8 cellular contexts compared by ENCODE assay signal in the genomic region with DNA sequence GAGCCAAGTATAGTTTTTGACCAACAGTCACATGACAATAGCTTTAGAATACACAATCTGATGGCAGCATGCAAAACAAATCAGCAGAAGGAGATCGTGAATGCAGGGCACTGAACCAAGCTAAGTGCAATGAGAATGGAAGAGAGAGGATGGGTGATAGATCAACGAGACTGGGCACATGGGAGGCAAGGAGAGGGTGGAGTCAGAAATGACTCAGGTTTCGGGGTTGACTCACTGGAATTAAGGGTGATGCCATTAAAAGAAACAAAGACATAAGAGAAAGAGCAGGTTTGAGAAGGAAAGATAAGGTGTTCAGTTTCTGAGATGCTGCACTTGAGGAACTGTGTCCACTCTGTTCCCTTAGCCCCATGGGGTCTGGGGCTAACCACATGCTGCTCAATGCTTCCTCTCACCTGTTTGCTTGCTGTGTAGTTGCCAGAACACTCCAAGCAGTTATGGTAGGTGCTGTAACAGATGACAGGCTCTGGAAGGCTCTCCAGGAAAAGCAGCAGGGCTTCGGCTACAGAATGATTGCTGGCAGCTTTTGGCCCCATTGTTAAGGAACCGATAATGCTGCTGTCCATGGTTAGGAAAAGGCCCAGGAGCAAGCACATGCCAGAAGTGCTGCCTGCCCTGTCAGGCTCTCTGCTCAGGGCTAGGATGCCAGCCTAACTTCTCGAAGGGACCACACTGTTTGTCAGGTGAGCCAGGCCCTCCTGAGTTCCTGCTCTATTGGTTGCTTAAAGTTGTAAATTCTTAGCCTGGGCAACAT.
DNase-seq lines count a peak whose midpoint lies in the region; ATAC-seq and TF ChIP-seq lines count a peak whose summit lies in the region.
"Had no signal": no experiment of that assay in that cellular context is flagged by ENCODE, and none has a peak within 500 bp of the region (broad histone marks: within the 10 kb centered on the region; RNA-seq: fewer than 3 reads in every experiment).

No MANE protein-coding gene starts in this region.

- no peak overlapping the region for H3K4me3 ChIP-seq in astrocyte of the spinal cord (ENCODE audit: low read depth, low read length)

- DNase-seq in GM03348 (ENCODE audit: low spot score): peak; percentile 47
- peak; percentile 24 for DNase-seq in NCI-H226
- peak; percentile 22 for DNase-seq in astrocyte of the spinal cord (ENCODE audit: low read depth, low spot score)
- DNase-seq in stimulated activated CD4-positive, alpha-beta T cell treated with anti-CD3 and anti-CD28 coated beads, Interleukin-2, amount 100 ng/mL, for 48 hours: peak; percentile 18 to 23
- no peak for DNase-seq in DMS53 treated with DMSO at 0.1 percent for 48 hours (lab: John Stamatoyannopoulos, UW; ENCODE audit: unreplicated experiment)
- no peak for DNase-seq in NCI-H1930 (lab: John Stamatoyannopoulos, UW)
- DNase-seq: KG1 had no signal

- in situ Hi-C loops in astrocyte of the spinal cord (cut with HindIII; ENCODE audit: low sequenced_read_pairs): no loop called here

- ATAC-seq in HG02759 (IDR thresholded peaks at IDR 0.05; ENCODE audit: unreplicated experiment): no peak

- TF ChIP-seq CTCF in astrocyte of the spinal cord (IDR thresholded peaks at IDR 0.05; ENCODE audit: low read depth, low read length): no peak

Comparison
In these comparisons a context has a peak if more than half of its experiments do, and no peak if none do; other contexts are left out.
1. DNase-seq: peak in GM03348 (single experiment), NCI-H226 (single experiment), astrocyte of the spinal cord (single experiment) and stimulated activated CD4-positive, alpha-beta T cell treated with anti-CD3 and anti-CD28 coated beads, Interleukin-2, amount 100 ng/mL, for 48 hours (2 of 2); none in DMS53 treated with DMSO at 0.1 percent for 48 hours (single experiment) and NCI-H1930 (0 of 2).